ENCODE assay signal across 16 cellular contexts in genomic region chr18:50902797-50903196, GRCh38.
DNase-seq lines count a peak whose midpoint lies in the region; ATAC-seq and TF ChIP-seq lines count a peak whose summit lies in the region.
"Had no signal": no experiment of that assay in that cellular context is flagged by ENCODE, and none has a peak within 500 bp of the region (broad histone marks: within the 10 kb centered on the region; RNA-seq: fewer than 3 reads in every experiment).

No MANE protein-coding gene starts in this region.

- H3K27me3 Mint-ChIP-seq in memory B cell: no peaks in the 10 kb centered on the region
- H3K27me3 Mint-ChIP-seq: CD8-positive, alpha-beta memory T cell had no signal

- H3K9me3 Mint-ChIP-seq in memory B cell: peaks cover 3% of the 10 kb centered on the region
- H3K9me3 Mint-ChIP-seq: CD8-positive, alpha-beta memory T cell had no signal

- ATAC-seq in memory B cell (ENCODE audit: low read depth): no peak
- ATAC-seq: A549, Panc1 had no signal

- TF ChIP-seq CTCF in VCaP (conservative IDR thresholded peaks at IDR 0.05): no peak

- peaks cover 39% of the 10 kb centered on the region for H3K36me3 Mint-ChIP-seq in memory B cell

- peak overlapping the region; percentile 40; the same call in 1 of the 2 replicates for H3K27ac ChIP-seq in VCaP
- H3K27ac ChIP-seq: A549; BLaER1 treated with 17β-estradiol and CSF1 and Interleukin-3, amounts not matched to agents 10 nM and 100 nM had no signal

- DNase-seq in NCI-H748 (lab: John Stamatoyannopoulos, UW; ENCODE audit: unreplicated experiment): peak; percentile 33
- no peak for DNase-seq in NCI-H748 treated with DMSO at 0.1 percent for 48 hours (lab: John Stamatoyannopoulos, UW)
- peak; percentile 94 for DNase-seq in DMS53 treated with DMSO at 0.1 percent for 48 hours (lab: John Stamatoyannopoulos, UW; ENCODE audit: unreplicated experiment)
- DNase-seq in memory B cell (ENCODE audit: low spot score in 2 of 2): no peak
- DNase-seq in nucleus accumbens (lab: John Stamatoyannopoulos, UW): no peak
- no peak for DNase-seq in NCI-H1436 treated with DMSO at 0.1 percent for 48 hours (lab: John Stamatoyannopoulos, UW)
- DNase-seq in DMS 273 treated with DMSO at 0.1 percent for 48 hours (lab: John Stamatoyannopoulos, UW): no peak
- DNase-seq: CD8-positive, alpha-beta memory T cell; KBM-7; NCI-H146; NCI-H2107; NCI-H446 had no signal

- no peak overlapping the region for H3K4me3 Mint-ChIP-seq in memory B cell
- H3K4me3 Mint-ChIP-seq: CD8-positive, alpha-beta memory T cell had no signal

- peaks cover 9% of the 10 kb centered on the region for H3K4me1 Mint-ChIP-seq in memory B cell

- peak overlapping the region; percentile 36 for H3K27ac Mint-ChIP-seq in memory B cell

Comparison
In these comparisons a context has a peak if more than half of its experiments do, and no peak if none do; other contexts are left out.
1. DNase-seq: peak in NCI-H748 (single experiment) and DMS53 treated with DMSO at 0.1 percent for 48 hours (single experiment); none in NCI-H748 treated with DMSO at 0.1 percent for 48 hours (single experiment), memory B cell (0 of 2), nucleus accumbens (0 of 56), NCI-H1436 treated with DMSO at 0.1 percent for 48 hours (single experiment) and DMS 273 treated with DMSO at 0.1 percent for 48 hours (single experiment).